In the genomic region with DNA sequence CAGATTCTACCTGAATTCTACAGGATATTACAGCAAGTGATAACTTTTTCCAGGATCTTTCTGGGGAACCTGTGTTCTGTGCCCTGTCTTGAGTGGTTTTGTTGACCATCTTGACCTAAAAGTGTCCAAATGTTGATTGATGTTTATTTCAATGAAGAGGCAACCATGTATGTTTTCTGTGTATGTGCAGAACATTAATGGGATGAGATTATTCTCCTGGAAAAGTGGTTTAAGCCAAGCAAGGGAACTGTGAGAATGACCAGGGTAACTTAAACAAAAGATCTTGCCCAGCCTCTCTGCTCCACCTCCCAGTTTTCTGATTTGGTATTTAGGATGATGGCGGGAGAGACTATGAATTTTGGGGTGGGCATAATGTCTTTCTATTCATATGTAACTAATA, we compare ENCODE assay signal across 14 cellular contexts. TPM values are rescaled to one million over a fixed set of nuclear protein-coding genes. Genes with fewer than 3 reads are reported as not detected.
DNase-seq lines count a peak whose midpoint lies in the region; ATAC-seq and TF ChIP-seq lines count a peak whose summit lies in the region.
"Had no signal": no experiment of that assay in that cellular context is flagged by ENCODE, and none has a peak within 500 bp of the region (broad histone marks: within the 10 kb centered on the region; RNA-seq: fewer than 3 reads in every experiment).

No MANE protein-coding gene starts in this region.

- TF ChIP-seq CTCF in neural cell (IDR thresholded peaks at IDR 0.05; ENCODE audit: poor library complexity, severe bottlenecking), result no peak
- TF ChIP-seq CTCF in upper lobe of right lung (IDR thresholded peaks at IDR 0.05), result no peak

- no peak overlapping the region for H2AFZ ChIP-seq in neural cell (ENCODE audit: low read depth, low read length)

- no peaks in the 10 kb centered on the region for H3K27me3 ChIP-seq in neural cell (ENCODE audit: insufficient read depth, low read depth, low read length)
- no peaks in the 10 kb centered on the region for H3K27me3 ChIP-seq in upper lobe of right lung

- H3K4me2 ChIP-seq in neural cell (ENCODE audit: low read length), result no peak overlapping the region

- no peak overlapping the region for H3K27ac Mint-ChIP-seq in activated naive CD8-positive, alpha-beta T cell
- no peak overlapping the region for H3K27ac Mint-ChIP-seq in activated naive CD8-positive, alpha-beta T cell treated with anti-CD3 and anti-CD28 coated beads for 36 hours
- H3K27ac Mint-ChIP-seq in naive thymus-derived CD8-positive, alpha-beta T cell, result peak overlapping the region in 3 of 10 donors; percentile 52 to 84 (median 55)
- H3K27ac Mint-ChIP-seq: activated T-helper 17 cell treated with anti-CD3 and anti-CD28 coated beads, Interleukin-2, amount 50 U/mL, for 72 hours had no signal

- H3K27me3 Mint-ChIP-seq in activated naive CD8-positive, alpha-beta T cell, result peaks cover 4% of the 10 kb centered on the region
- no peaks in the 10 kb centered on the region for H3K27me3 Mint-ChIP-seq in activated naive CD8-positive, alpha-beta T cell treated with anti-CD3 and anti-CD28 coated beads for 36 hours
- peaks cover 0 to 1% (median 0%) of the 10 kb centered on the region in 5 donors for H3K27me3 Mint-ChIP-seq in naive thymus-derived CD8-positive, alpha-beta T cell

- no peaks in the 10 kb centered on the region for H3K36me3 ChIP-seq in neural cell (ENCODE audit: insufficient read depth, low read length)
- H3K36me3 ChIP-seq in upper lobe of right lung, result no peaks in the 10 kb centered on the region
- H3K36me3 ChIP-seq: HAP-1 had no signal

- TF ChIP-seq EP300 in neural cell (conservative IDR thresholded peaks at IDR 0.05; ENCODE audit: poor library complexity, severe bottlenecking), result no peak

- POLR2A ChIA-PET in naive thymus-derived CD8-positive, alpha-beta T cell (lab: Charles Lee), result interaction anchor here (1.3 kb wide), 1 partner anchor 157 kb away, joined by 4 read pairs; the partner anchor contains the start of gene PRKACB

- no peak for TF ChIP-seq RAD21 in neural cell (conservative IDR thresholded peaks at IDR 0.05)

- peaks cover 48% of the 10 kb centered on the region for H3K4me1 Mint-ChIP-seq in activated naive CD8-positive, alpha-beta T cell (ENCODE audit: low read depth)
- H3K4me1 Mint-ChIP-seq in activated naive CD8-positive, alpha-beta T cell treated with anti-CD3 and anti-CD28 coated beads for 36 hours, result peaks cover 44% of the 10 kb centered on the region
- peaks cover 15 to 49% (median 45%) of the 10 kb centered on the region in 4 donors for H3K4me1 Mint-ChIP-seq in naive thymus-derived CD8-positive, alpha-beta T cell

- no peaks in the 10 kb centered on the region for H3K36me3 Mint-ChIP-seq in activated naive CD8-positive, alpha-beta T cell
- H3K36me3 Mint-ChIP-seq in activated naive CD8-positive, alpha-beta T cell treated with anti-CD3 and anti-CD28 coated beads for 36 hours, result no peaks in the 10 kb centered on the region
- H3K36me3 Mint-ChIP-seq in naive thymus-derived CD8-positive, alpha-beta T cell, result peaks cover 0 to 1% (median 0%) of the 10 kb centered on the region in 3 donors

- no peaks in the 10 kb centered on the region for H4K20me1 ChIP-seq in neural cell (ENCODE audit: insufficient read depth)

- intact Hi-C loops in upper lobe of right lung (cut with DNase I), result no loop called here

- no peaks in the 10 kb centered on the region for H3F3A ChIP-seq in neural cell (ENCODE audit: insufficient read depth, low read length, poor library complexity, severe bottlenecking)

- H3K4me3 Mint-ChIP-seq in activated naive CD8-positive, alpha-beta T cell, result peak overlapping the region; percentile 30
- H3K4me3 Mint-ChIP-seq in activated naive CD8-positive, alpha-beta T cell treated with anti-CD3 and anti-CD28 coated beads for 36 hours, result no peak overlapping the region
- H3K4me3 Mint-ChIP-seq in naive thymus-derived CD8-positive, alpha-beta T cell, result peak overlapping the region in 3 of 10 donors; percentile 17 to 63 (median 42)

- H3K9me3 ChIP-seq in neural cell (ENCODE audit: low read length) (no peaks in the 10 kb centered on the region), upper lobe of right lung (no peaks in the 10 kb centered on the region)
- H3K9me3 ChIP-seq: HAP-1 had no signal

- ATAC-seq in upper lobe of right lung, result no peak
- no peak for ATAC-seq in naive thymus-derived CD8-positive, alpha-beta T cell
- ATAC-seq: activated T-helper 17 cell treated with anti-CD3 and anti-CD28 coated beads, Interleukin-2, amount 50 U/mL, for 72 hours had no signal

- H3K9me3 Mint-ChIP-seq in activated naive CD8-positive, alpha-beta T cell (ENCODE audit: low read depth), result no peaks in the 10 kb centered on the region
- no peaks in the 10 kb centered on the region for H3K9me3 Mint-ChIP-seq in activated naive CD8-positive, alpha-beta T cell treated with anti-CD3 and anti-CD28 coated beads for 36 hours
- H3K9me3 Mint-ChIP-seq in naive thymus-derived CD8-positive, alpha-beta T cell, result peaks cover 0 to 3% (median 0%) of the 10 kb centered on the region in 9 donors
- H3K9me3 Mint-ChIP-seq: activated T-helper 17 cell treated with anti-CD3 and anti-CD28 coated beads, Interleukin-2, amount 50 U/mL, for 72 hours had no signal

- H3K9me2 ChIP-seq in neural cell (ENCODE audit: insufficient read depth, low read length), result no peaks in the 10 kb centered on the region

- H3K4me3 ChIP-seq in neural cell (ENCODE audit: low read length) (no peak overlapping the region), upper lobe of right lung (no peak overlapping the region)
- H3K4me3 ChIP-seq: HAP-1 had no signal

- peaks cover 4% of the 10 kb centered on the region for H3K79me2 ChIP-seq in neural cell (replicated peaks; ENCODE audit: insufficient read depth, low read length)

- H3K4me1 ChIP-seq in upper lobe of right lung, result peaks cover 34% of the 10 kb centered on the region

- H3K27ac ChIP-seq in caudate nucleus (ENCODE audit: low read depth, low read length), result peak overlapping the region; percentile 71
- H3K27ac ChIP-seq in neural cell (ENCODE audit: low read length), result peak overlapping the region; percentile 97
- H3K27ac ChIP-seq in upper lobe of right lung, result peak overlapping the region; percentile 38

- no peak overlapping the region for H3K9ac ChIP-seq in neural cell (ENCODE audit: low read length)

- no peak for DNase-seq in activated naive CD8-positive, alpha-beta T cell treated with anti-CD3 and anti-CD28 coated beads for 36 hours
- DNase-seq in caudate nucleus (lab: John Stamatoyannopoulos, UW) (no peak), upper lobe of right lung (no peak), activated gamma-delta T cell (lab: John Stamatoyannopoulos, UW) (no peak), GF-D8 (lab: John Stamatoyannopoulos, UW) (no peak)
- no peak for DNase-seq in naive thymus-derived CD8-positive, alpha-beta T cell
- DNase-seq: activated CD4-positive, alpha-beta T cell treated with anti-CD3 and anti-CD28 coated beads for 4 hours; central memory CD4-positive, alpha-beta T cell; NCI-H1436; NK-92 treated with Interleukin-12 subunit alpha and Interleukin-12 subunit beta, amount 100 ng/mL, for 24 hours had no signal

TF ChIP-seq in neural cell, 6 proteins besides CTCF, POLR2A, EP300 and RAD21:
- TF ChIP-seq, protein P1, sequence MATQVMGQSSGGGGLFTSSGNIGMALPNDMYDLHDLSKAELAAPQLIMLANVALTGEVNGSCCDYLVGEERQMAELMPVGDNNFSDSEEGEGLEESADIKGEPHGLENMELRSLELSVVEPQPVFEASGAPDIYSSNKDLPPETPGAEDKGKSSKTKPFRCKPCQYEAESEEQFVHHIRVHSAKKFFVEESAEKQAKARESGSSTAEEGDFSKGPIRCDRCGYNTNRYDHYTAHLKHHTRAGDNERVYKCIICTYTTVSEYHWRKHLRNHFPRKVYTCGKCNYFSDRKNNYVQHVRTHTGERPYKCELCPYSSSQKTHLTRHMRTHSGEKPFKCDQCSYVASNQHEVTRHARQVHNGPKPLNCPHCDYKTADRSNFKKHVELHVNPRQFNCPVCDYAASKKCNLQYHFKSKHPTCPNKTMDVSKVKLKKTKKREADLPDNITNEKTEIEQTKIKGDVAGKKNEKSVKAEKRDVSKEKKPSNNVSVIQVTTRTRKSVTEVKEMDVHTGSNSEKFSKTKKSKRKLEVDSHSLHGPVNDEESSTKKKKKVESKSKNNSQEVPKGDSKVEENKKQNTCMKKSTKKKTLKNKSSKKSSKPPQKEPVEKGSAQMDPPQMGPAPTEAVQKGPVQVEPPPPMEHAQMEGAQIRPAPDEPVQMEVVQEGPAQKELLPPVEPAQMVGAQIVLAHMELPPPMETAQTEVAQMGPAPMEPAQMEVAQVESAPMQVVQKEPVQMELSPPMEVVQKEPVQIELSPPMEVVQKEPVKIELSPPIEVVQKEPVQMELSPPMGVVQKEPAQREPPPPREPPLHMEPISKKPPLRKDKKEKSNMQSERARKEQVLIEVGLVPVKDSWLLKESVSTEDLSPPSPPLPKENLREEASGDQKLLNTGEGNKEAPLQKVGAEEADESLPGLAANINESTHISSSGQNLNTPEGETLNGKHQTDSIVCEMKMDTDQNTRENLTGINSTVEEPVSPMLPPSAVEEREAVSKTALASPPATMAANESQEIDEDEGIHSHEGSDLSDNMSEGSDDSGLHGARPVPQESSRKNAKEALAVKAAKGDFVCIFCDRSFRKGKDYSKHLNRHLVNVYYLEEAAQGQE (IDR thresholded peaks at IDR 0.05; ENCODE audit: borderline replicate concordance), result no peak
- TF ChIP-seq EZH2 (IDR thresholded peaks at IDR 0.05; ENCODE audit: borderline replicate concordance, insufficient read depth, low read length, poor library complexity, severe bottlenecking) (no peak), SMC3 (conservative IDR thresholded peaks at IDR 0.05; ENCODE audit: poor library complexity) (no peak), MXI1 (conservative IDR thresholded peaks at IDR 0.05; ENCODE audit: poor library complexity, severe bottlenecking) (no peak), TAF1 (IDR thresholded peaks at IDR 0.05; ENCODE audit: low read depth) (no peak), POLR2AphosphoS5 (IDR thresholded peaks at IDR 0.05) (no peak)

RNA-seq across cellular contexts. Expression of gene SAMD13, which starts 1.0 kb away (rescaled TPM):
- total RNA-seq in activated naive CD8-positive, alpha-beta T cell treated with anti-CD3 and anti-CD28 coated beads for 36 hours, result 1 to 10 TPM in 1 of 2 experiments, under 1 TPM in 1; 0.84 to 1.1 TPM
- polyA plus RNA-seq in neural cell, result 14.9 and 20.0 TPM in 2 replicates
- 7.1 and 8.1 TPM in 2 replicates for polyA minus RNA-seq in neural cell
- 1.6 TPM for total RNA-seq in upper lobe of right lung
- 1 to 10 TPM in 1 of 2 experiments, under 1 TPM in 1; 0.75 to 1.2 TPM for total RNA-seq in naive thymus-derived CD8-positive, alpha-beta T cell
- 1 to 10 TPM in 2 of 3 donors, under 1 TPM in 1; 0.57 to 1.3 (median 1.2) TPM for polyA plus RNA-seq in naive thymus-derived CD8-positive, alpha-beta T cell
- total RNA-seq: activated T-helper 17 cell treated with anti-CD3 and anti-CD28 coated beads, Interleukin-2, amount 50 U/mL, for 72 hours had no signal

Comparison
In these comparisons a context has a peak if more than half of its experiments do, and no peak if none do; other contexts are left out.
1. H3K27ac ChIP-seq: peak in every context shown above with its lines; median percentile 97 in neural cell; 71 in caudate nucleus; 38 in upper lobe of right lung.